ENCODE assay signal across 23 cellular contexts in genomic region chr10:131746785-131747184, GRCh38.
"Had no signal": no experiment of that assay in that cellular context is flagged by ENCODE, and none has a peak within 500 bp of the region (broad histone marks: within the 10 kb centered on the region; RNA-seq: fewer than 3 reads in every experiment).

No MANE protein-coding gene starts in this region.

- H3K36me3 ChIP-seq: brain microvascular endothelial cell, colonic mucosa, upper lobe of right lung had no signal

- H3K9me3 ChIP-seq: colonic mucosa, upper lobe of right lung had no signal

- ATAC-seq: left lobe of liver, upper lobe of right lung had no signal

- H3K4me1 ChIP-seq: colonic mucosa, upper lobe of right lung had no signal

- H3K27ac ChIP-seq: brain microvascular endothelial cell, colonic mucosa, upper lobe of right lung, VCaP had no signal

- H3K4me3 ChIP-seq: colonic mucosa, lung, upper lobe of right lung had no signal

- FAIRE-seq: endometrium, keratinocyte had no signal

- DNase-seq: activated CD4-positive, alpha-beta T cell treated with anti-CD3 and anti-CD28 coated beads for 1 hour; activated CD8-positive, alpha-beta memory T cell treated with anti-CD3 and anti-CD28 coated beads for 24 hours; activated CD8-positive, alpha-beta memory T cell treated with anti-CD3 and anti-CD28 coated beads, Interleukin-2, amount 50 U/mL, for 48 hours; activated effector memory CD4-positive, alpha-beta T cell treated with Interleukin-2 at 50 U/mL for 16 hours; activated naive CD4-positive, alpha-beta T cell treated with anti-CD3 and anti-CD28 coated beads, Interleukin-2, amount 50 U/mL, for 16 hours; activated T-cell treated with anti-CD3 and anti-CD28 coated beads, Interleukin-2, amount 50 U/mL, for 48 hours; brain microvascular endothelial cell; colonic mucosa; erythroblast; foreskin melanocyte; occipital lobe; retina; stimulated activated CD4-positive, alpha-beta T cell treated with anti-CD3 and anti-CD28 coated beads, Interleukin-12 subunit alpha, Interleukin-12 subunit beta, amount 100 ng/mL, for 4 hours; stimulated activated CD4-positive, alpha-beta T cell treated with anti-CD3 and anti-CD28 coated beads, Interleukin-1b, Interleukin-23, amount 100 ng/mL, for 48 hours; stimulated activated CD8-positive, alpha-beta memory T cell treated with anti-CD3 and anti-CD28 coated beads, Interleukin-4, amount 100 ng/mL, for 48 hours; stimulated activated naive CD4-positive, alpha-beta T cell; T-helper 9 cell; upper lobe of right lung had no signal

- H3K27me3 ChIP-seq: brain microvascular endothelial cell, colonic mucosa had no signal
